In genomic region chr2:157312866-157313486, GRCh38 we compare ENCODE assay signal across 16 cellular contexts. TPM values are rescaled to one million over a fixed set of nuclear protein-coding genes. Genes with fewer than 3 reads are reported as not detected.
DNase-seq lines count a peak whose midpoint lies in the region; ATAC-seq and TF ChIP-seq lines count a peak whose summit lies in the region.
"Had no signal": no experiment of that assay in that cellular context is flagged by ENCODE, and none has a peak within 500 bp of the region (broad histone marks: within the 10 kb centered on the region; RNA-seq: fewer than 3 reads in every experiment).

No MANE protein-coding gene starts in this region.

- H3K9me3 Mint-ChIP-seq in activated CD4-positive, alpha-beta T cell treated with anti-CD3 and anti-CD28 coated beads for 36 hours (ENCODE audit: low read depth) = no peaks in the 10 kb centered on the region
- H3K9me3 Mint-ChIP-seq in CD8-positive, alpha-beta T cell = no peaks in the 10 kb centered on the region
- H3K9me3 Mint-ChIP-seq: T-cell had no signal

- intact Hi-C loops in activated CD4-positive, alpha-beta T cell treated with anti-CD3 and anti-CD28 coated beads for 36 hours (cut with DNase I, micrococcal nuclease) = loop anchor here (2.0 kb wide), 2 partner anchors 14 to 586 kb away; no protein-coding TSS in a partner anchor
- intact Hi-C loops in CD8-positive, alpha-beta T cell (cut with DNase I, micrococcal nuclease) = no loop called here

- no peaks in the 10 kb centered on the region for H3K4me1 ChIP-seq in foreskin keratinocyte
- H3K4me1 ChIP-seq in CD8-positive, alpha-beta T cell (ENCODE audit: insufficient read depth, low read length) = no peaks in the 10 kb centered on the region
- H3K4me1 ChIP-seq: ascending aorta, HAP-1 had no signal

- no peak overlapping the region for H3K4me3 ChIP-seq in CD8-positive, alpha-beta T cell (ENCODE audit: low read depth, low read length)
- H3K4me3 ChIP-seq: ascending aorta, HAP-1 had no signal

- H3K27me3 ChIP-seq in foreskin keratinocyte = peaks cover 5% of the 10 kb centered on the region
- H3K27me3 ChIP-seq in CD8-positive, alpha-beta T cell (ENCODE audit: insufficient read depth, low read length) = no peaks in the 10 kb centered on the region
- H3K27me3 ChIP-seq: ascending aorta had no signal

- TF ChIP-seq CTCF in foreskin keratinocyte (conservative IDR thresholded peaks at IDR 0.05) = no peak
- TF ChIP-seq CTCF in CD8-positive, alpha-beta T cell (IDR thresholded peaks at IDR 0.05) = no peak

- no peaks in the 10 kb centered on the region for H3K9me3 ChIP-seq in CD8-positive, alpha-beta T cell (ENCODE audit: low read length)
- H3K9me3 ChIP-seq: ascending aorta, HAP-1 had no signal

- no peaks in the 10 kb centered on the region for H3K27me3 Mint-ChIP-seq in activated CD4-positive, alpha-beta T cell treated with anti-CD3 and anti-CD28 coated beads for 36 hours
- H3K27me3 Mint-ChIP-seq in CD8-positive, alpha-beta T cell (ENCODE audit: low read depth) = no peaks in the 10 kb centered on the region

- H3K4me1 Mint-ChIP-seq in activated CD4-positive, alpha-beta T cell treated with anti-CD3 and anti-CD28 coated beads for 36 hours = peaks cover 49% of the 10 kb centered on the region
- no peaks in the 10 kb centered on the region for H3K4me1 Mint-ChIP-seq in CD8-positive, alpha-beta T cell (ENCODE audit: low read depth)
- H3K4me1 Mint-ChIP-seq: T-cell had no signal

- no peak overlapping the region for H3K27ac Mint-ChIP-seq in activated CD4-positive, alpha-beta T cell treated with anti-CD3 and anti-CD28 coated beads for 36 hours
- H3K27ac Mint-ChIP-seq in CD8-positive, alpha-beta T cell = no peak overlapping the region
- H3K27ac Mint-ChIP-seq: T-cell had no signal

- no peaks in the 10 kb centered on the region for H3K36me3 ChIP-seq in CD8-positive, alpha-beta T cell (ENCODE audit: insufficient read depth, low read length)
- H3K36me3 ChIP-seq: ascending aorta, HAP-1 had no signal

- H3K27ac ChIP-seq in foreskin keratinocyte = no peak overlapping the region
- no peak overlapping the region for H3K27ac ChIP-seq in CD8-positive, alpha-beta T cell (ENCODE audit: low read depth, low read length)
- H3K27ac ChIP-seq: ascending aorta had no signal

- ATAC-seq in activated CD4-positive, alpha-beta T cell treated with anti-CD3 and anti-CD28 coated beads for 36 hours = peak; percentile 84
- ATAC-seq in GM21515 (IDR thresholded peaks at IDR 0.05; ENCODE audit: unreplicated experiment) (peak; percentile 47), HG03378 (IDR thresholded peaks at IDR 0.05; ENCODE audit: unreplicated experiment) (peak; percentile 74), foreskin keratinocyte (peak; percentile 27)
- ATAC-seq in CD8-positive, alpha-beta T cell = no peak
- ATAC-seq: T-cell had no signal

- CTCF ChIA-PET in activated CD4-positive, alpha-beta T cell treated with anti-CD3 and anti-CD28 coated beads for 36 hours (lab: Charles Lee) = interaction anchor here (1.0 to 1.4 kb wide), 3 partner anchors 8 to 178 kb away, joined by 3 to 6 read pairs (median 5); no protein-coding TSS in a partner anchor
- CTCF ChIA-PET in CD8-positive, alpha-beta T cell (lab: Charles Lee) = interaction anchor here (1.7 kb wide), 1 partner anchor 14 kb away, joined by 7 read pairs; no protein-coding TSS in a partner anchor

- no peaks in the 10 kb centered on the region for H3K36me3 Mint-ChIP-seq in activated CD4-positive, alpha-beta T cell treated with anti-CD3 and anti-CD28 coated beads for 36 hours (ENCODE audit: low read depth)
- no peaks in the 10 kb centered on the region for H3K36me3 Mint-ChIP-seq in CD8-positive, alpha-beta T cell
- H3K36me3 Mint-ChIP-seq: T-cell had no signal

- H3K4me3 Mint-ChIP-seq in activated CD4-positive, alpha-beta T cell treated with anti-CD3 and anti-CD28 coated beads for 36 hours = no peak overlapping the region
- H3K4me3 Mint-ChIP-seq in CD8-positive, alpha-beta T cell = no peak overlapping the region
- H3K4me3 Mint-ChIP-seq: T-cell had no signal

- POLR2A ChIA-PET in activated CD4-positive, alpha-beta T cell treated with anti-CD3 and anti-CD28 coated beads for 36 hours (lab: Charles Lee) = no interaction called here
- POLR2A ChIA-PET in CD8-positive, alpha-beta T cell (lab: Charles Lee) = no interaction called here

- no peak for DNase-seq in activated CD4-positive, alpha-beta T cell treated with anti-CD3 and anti-CD28 coated beads for 36 hours
- DNase-seq in activated CD4-positive, alpha-beta T cell treated with anti-CD3 and anti-CD28 coated beads, Interleukin-2, amount 50 U/mL, for 1 hour = no peak
- DNase-seq in foreskin keratinocyte (no peak), SHP77 (lab: John Stamatoyannopoulos, UW) (no peak)
- DNase-seq in CD8-positive, alpha-beta T cell = no peak
- DNase-seq in stimulated activated CD4-positive, alpha-beta T cell treated with anti-CD3 and anti-CD28 coated beads, Interleukin-12 subunit alpha, Interleukin-12 subunit beta, amount 100 ng/mL, for 4 hours = no peak
- DNase-seq: activated CD4-positive, alpha-beta T cell treated with anti-CD3 and anti-CD28 coated beads, Interleukin-2, amount 50 U/mL, for 4 hours; hypothalamus; NCI-H1105; T-cell had no signal

RNA-seq across cellular contexts. Expression of gene ERMN, which starts 12.6 kb away (rescaled TPM):
- 1 to 10 TPM; 1.0 to 1.8 TPM for total RNA-seq in activated CD4-positive, alpha-beta T cell treated with anti-CD3 and anti-CD28 coated beads for 36 hours
- not detected in 2 replicates for total RNA-seq in foreskin keratinocyte
- not detected in 2 replicates for polyA plus RNA-seq in foreskin keratinocyte
- 10 to 100 TPM; 20.7 to 23.6 TPM for total RNA-seq in CD8-positive, alpha-beta T cell
- total RNA-seq: A673, ascending aorta had no signal

RNA-seq across cellular contexts. Expression of gene GALNT5, which starts 55.5 kb away (rescaled TPM):
- total RNA-seq in activated CD4-positive, alpha-beta T cell treated with anti-CD3 and anti-CD28 coated beads for 36 hours = under 1 TPM in 1 of 2 experiments, not detected in 1; 0.04 TPM
- 10.2 and 14.4 TPM in 2 replicates for total RNA-seq in foreskin keratinocyte
- 2.6 and 4.4 TPM in 2 replicates for polyA plus RNA-seq in foreskin keratinocyte
- not detected for total RNA-seq in CD8-positive, alpha-beta T cell
- total RNA-seq: A673, mesenteric fat pad had no signal

Comparison
In these comparisons a context has a peak if more than half of its experiments do, and no peak if none do; other contexts are left out.
1. RNA of gene ERMN, which starts 12.6 kb away (total RNA-seq): 20.7 to 23.6 TPM in CD8-positive, alpha-beta T cell; 1.0 to 1.8 TPM in activated CD4-positive, alpha-beta T cell treated with anti-CD3 and anti-CD28 coated beads for 36 hours and not detected in foreskin keratinocyte; every median in the first group is over 4 times any median in the second.
2. RNA of gene GALNT5, which starts 55.5 kb away (total RNA-seq): 10.2 to 14.4 TPM in foreskin keratinocyte; 0.04 TPM in activated CD4-positive, alpha-beta T cell treated with anti-CD3 and anti-CD28 coated beads for 36 hours and not detected in CD8-positive, alpha-beta T cell; every median in the first group is over 10 times any median in the second.
3. intact Hi-C loops: an anchor here in activated CD4-positive, alpha-beta T cell treated with anti-CD3 and anti-CD28 coated beads for 36 hours (2.0 kb wide); none called in CD8-positive, alpha-beta T cell.